1 cellular context compared by ENCODE assay signal in genomic region chr1:32964461-32965250, GRCh38.
TF ChIP-seq lines count a peak whose summit lies in the region.

A gene with protein sequence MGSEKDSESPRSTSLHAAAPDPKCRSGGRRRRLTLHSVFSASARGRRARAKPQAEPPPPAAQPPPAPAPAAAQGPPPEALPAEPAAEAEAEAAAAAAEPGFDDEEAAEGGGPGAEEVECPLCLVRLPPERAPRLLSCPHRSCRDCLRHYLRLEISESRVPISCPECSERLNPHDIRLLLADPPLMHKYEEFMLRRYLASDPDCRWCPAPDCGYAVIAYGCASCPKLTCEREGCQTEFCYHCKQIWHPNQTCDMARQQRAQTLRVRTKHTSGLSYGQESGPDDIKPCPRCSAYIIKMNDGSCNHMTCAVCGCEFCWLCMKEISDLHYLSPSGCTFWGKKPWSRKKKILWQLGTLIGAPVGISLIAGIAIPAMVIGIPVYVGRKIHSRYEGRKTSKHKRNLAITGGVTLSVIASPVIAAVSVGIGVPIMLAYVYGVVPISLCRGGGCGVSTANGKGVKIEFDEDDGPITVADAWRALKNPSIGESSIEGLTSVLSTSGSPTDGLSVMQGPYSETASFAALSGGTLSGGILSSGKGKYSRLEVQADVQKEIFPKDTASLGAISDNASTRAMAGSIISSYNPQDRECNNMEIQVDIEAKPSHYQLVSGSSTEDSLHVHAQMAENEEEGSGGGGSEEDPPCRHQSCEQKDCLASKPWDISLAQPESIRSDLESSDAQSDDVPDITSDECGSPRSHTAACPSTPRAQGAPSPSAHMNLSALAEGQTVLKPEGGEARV (minus strand): TSS chr1:32964809. CDS start chr1:32964685, 124 bp downstream.

TF ChIP-seq in HepG2, 621 proteins besides CTCF, POLR2A, EP300 and RAD21 (continued from another document and continues in another):
- TF ChIP-seq SIX1 (CRISPR knock-in tag; IDR thresholded peaks at IDR 0.05; ENCODE audit: borderline replicate concordance) (no peak), ZMAT3 (CRISPR knock-in tag; conservative IDR thresholded peaks at IDR 0.05) (no peak), TBX2 (CRISPR knock-in tag; IDR thresholded peaks at IDR 0.05; ENCODE audit: borderline replicate concordance) (peak; percentile 61; the same call in 1 of the 2 replicates), ZSCAN12 (CRISPR knock-in tag; IDR thresholded peaks at IDR 0.05) (no peak), ZFP37 (CRISPR knock-in tag; IDR thresholded peaks at IDR 0.05; ENCODE audit: borderline replicate concordance) (0 out of 2 replicates have a peak, but pooled peaks have one; percentile 22), PAX8 (CRISPR knock-in tag; IDR thresholded peaks at IDR 0.05; ENCODE audit: borderline replicate concordance) (no peak), ZNF572 (CRISPR knock-in tag; IDR thresholded peaks at IDR 0.05) (no peak), ZNF121 (CRISPR knock-in tag; IDR thresholded peaks at IDR 0.05) (no peak), MED8 (CRISPR knock-in tag; IDR thresholded peaks at IDR 0.05; ENCODE audit: insufficient replicate concordance) (no peak), CBFB (CRISPR knock-in tag; IDR thresholded peaks at IDR 0.05) (peak; percentile 22; the same call in 1 of the 2 replicates), SP140L (CRISPR knock-in tag; IDR thresholded peaks at IDR 0.05; ENCODE audit: borderline replicate concordance) (no peak), ZNF350 (CRISPR knock-in tag; IDR thresholded peaks at IDR 0.05; ENCODE audit: borderline replicate concordance, low read depth) (no peak), ZNF678 (CRISPR knock-in tag; IDR thresholded peaks at IDR 0.05) (no peak), FOXA3 (CRISPR knock-in tag; IDR thresholded peaks at IDR 0.05) (no peak; the same call in 1 of the 2 replicates), EZH2 (conservative IDR thresholded peaks at IDR 0.05; ENCODE audit: low read depth, low read length) (no peak), GRHL1 (CRISPR knock-in tag; conservative IDR thresholded peaks at IDR 0.05) (no peak), ONECUT2 (CRISPR knock-in tag; IDR thresholded peaks at IDR 0.05) (no peak), STAT5B (CRISPR knock-in tag; IDR thresholded peaks at IDR 0.05) (no peak), ZNF263 (CRISPR knock-in tag; IDR thresholded peaks at IDR 0.05) (no peak), KLF13 (CRISPR knock-in tag; IDR thresholded peaks at IDR 0.05) (no peak), HOXA3 (CRISPR knock-in tag; IDR thresholded peaks at IDR 0.05) (peak; percentile 94), CENPX (CRISPR knock-in tag; IDR thresholded peaks at IDR 0.05) (no peak), ZNF549 (CRISPR knock-in tag; IDR thresholded peaks at IDR 0.05) (no peak), YEATS4 (CRISPR knock-in tag; IDR thresholded peaks at IDR 0.05; ENCODE audit: borderline replicate concordance) (peak; percentile 69), ZFX (CRISPR knock-in tag; IDR thresholded peaks at IDR 0.05; ENCODE audit: low read depth) (peak; percentile 73; the same call in 1 of the 2 replicates), SKI (IDR thresholded peaks at IDR 0.05; ENCODE audit: partially characterized antibody) (peak; percentile 71), TFDP2 (CRISPR knock-in tag; IDR thresholded peaks at IDR 0.05) (peak; percentile 85), ZBTB8A (CRISPR knock-in tag; IDR thresholded peaks at IDR 0.05; ENCODE audit: borderline replicate concordance, low read depth) (no peak), NFE2 (CRISPR knock-in tag; IDR thresholded peaks at IDR 0.05) (no peak), ZNF737 (CRISPR knock-in tag; IDR thresholded peaks at IDR 0.05; ENCODE audit: borderline replicate concordance) (no peak), NFIC (IDR thresholded peaks at IDR 0.05; ENCODE audit: low read length) (no peak), PITX1 (CRISPR knock-in tag; IDR thresholded peaks at IDR 0.05) (peak; percentile 51; the same call in 1 of the 2 replicates), ZBTB26 (CRISPR knock-in tag; IDR thresholded peaks at IDR 0.05; ENCODE audit: borderline replicate concordance) (peak; percentile 77; the same call in 1 of the 2 replicates)
- TF ChIP-seq, protein P1, sequence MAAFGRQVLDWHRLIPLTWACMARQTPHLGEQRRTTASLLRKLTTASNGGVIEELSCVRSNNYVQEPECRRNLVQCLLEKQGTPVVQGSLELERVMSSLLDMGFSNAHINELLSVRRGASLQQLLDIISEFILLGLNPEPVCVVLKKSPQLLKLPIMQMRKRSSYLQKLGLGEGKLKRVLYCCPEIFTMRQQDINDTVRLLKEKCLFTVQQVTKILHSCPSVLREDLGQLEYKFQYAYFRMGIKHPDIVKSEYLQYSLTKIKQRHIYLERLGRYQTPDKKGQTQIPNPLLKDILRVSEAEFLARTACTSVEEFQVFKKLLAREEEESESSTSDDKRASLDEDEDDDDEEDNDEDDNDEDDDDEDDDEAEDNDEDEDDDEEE (CRISPR knock-in tag; IDR thresholded peaks at IDR 0.05), result peak; percentile 73
- TF ChIP-seq, protein P2, sequence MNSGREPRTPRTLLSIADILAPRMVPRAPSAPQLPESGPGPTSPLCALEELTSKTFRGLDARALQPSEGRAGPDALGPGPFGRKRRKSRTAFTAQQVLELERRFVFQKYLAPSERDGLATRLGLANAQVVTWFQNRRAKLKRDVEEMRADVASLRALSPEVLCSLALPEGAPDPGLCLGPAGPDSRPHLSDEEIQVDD (CRISPR knock-in tag; IDR thresholded peaks at IDR 0.05; ENCODE audit: borderline replicate concordance), result peak; percentile 41; the same call in 1 of the 2 replicates
- TF ChIP-seq, protein P3, sequence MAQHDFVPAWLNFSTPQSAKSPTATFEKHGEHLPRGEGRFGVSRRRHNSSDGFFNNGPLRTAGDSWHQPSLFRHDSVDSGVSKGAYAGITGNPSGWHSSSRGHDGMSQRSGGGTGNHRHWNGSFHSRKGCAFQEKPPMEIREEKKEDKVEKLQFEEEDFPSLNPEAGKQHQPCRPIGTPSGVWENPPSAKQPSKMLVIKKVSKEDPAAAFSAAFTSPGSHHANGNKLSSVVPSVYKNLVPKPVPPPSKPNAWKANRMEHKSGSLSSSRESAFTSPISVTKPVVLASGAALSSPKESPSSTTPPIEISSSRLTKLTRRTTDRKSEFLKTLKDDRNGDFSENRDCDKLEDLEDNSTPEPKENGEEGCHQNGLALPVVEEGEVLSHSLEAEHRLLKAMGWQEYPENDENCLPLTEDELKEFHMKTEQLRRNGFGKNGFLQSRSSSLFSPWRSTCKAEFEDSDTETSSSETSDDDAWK (CRISPR knock-in tag; IDR thresholded peaks at IDR 0.05), result no peak
- TF ChIP-seq, protein P4, sequence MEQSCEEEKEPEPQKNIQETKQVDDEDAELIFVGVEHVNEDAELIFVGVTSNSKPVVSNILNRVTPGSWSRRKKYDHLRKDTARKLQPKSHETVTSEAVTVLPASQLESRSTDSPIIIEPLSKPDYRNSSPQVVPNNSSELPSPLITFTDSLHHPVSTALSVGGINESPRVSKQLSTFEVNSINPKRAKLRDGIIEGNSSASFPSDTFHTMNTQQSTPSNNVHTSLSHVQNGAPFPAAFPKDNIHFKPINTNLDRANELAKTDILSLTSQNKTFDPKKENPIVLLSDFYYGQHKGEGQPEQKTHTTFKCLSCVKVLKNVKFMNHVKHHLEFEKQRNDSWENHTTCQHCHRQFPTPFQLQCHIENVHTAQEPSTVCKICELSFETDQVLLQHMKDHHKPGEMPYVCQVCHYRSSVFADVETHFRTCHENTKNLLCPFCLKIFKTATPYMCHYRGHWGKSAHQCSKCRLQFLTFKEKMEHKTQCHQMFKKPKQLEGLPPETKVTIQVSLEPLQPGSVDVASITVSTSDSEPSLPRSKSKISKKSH (CRISPR knock-in tag; IDR thresholded peaks at IDR 0.05; ENCODE audit: borderline replicate concordance), result peak; percentile 87; the same call in 1 of the 2 replicates
- TF ChIP-seq, protein P5, sequence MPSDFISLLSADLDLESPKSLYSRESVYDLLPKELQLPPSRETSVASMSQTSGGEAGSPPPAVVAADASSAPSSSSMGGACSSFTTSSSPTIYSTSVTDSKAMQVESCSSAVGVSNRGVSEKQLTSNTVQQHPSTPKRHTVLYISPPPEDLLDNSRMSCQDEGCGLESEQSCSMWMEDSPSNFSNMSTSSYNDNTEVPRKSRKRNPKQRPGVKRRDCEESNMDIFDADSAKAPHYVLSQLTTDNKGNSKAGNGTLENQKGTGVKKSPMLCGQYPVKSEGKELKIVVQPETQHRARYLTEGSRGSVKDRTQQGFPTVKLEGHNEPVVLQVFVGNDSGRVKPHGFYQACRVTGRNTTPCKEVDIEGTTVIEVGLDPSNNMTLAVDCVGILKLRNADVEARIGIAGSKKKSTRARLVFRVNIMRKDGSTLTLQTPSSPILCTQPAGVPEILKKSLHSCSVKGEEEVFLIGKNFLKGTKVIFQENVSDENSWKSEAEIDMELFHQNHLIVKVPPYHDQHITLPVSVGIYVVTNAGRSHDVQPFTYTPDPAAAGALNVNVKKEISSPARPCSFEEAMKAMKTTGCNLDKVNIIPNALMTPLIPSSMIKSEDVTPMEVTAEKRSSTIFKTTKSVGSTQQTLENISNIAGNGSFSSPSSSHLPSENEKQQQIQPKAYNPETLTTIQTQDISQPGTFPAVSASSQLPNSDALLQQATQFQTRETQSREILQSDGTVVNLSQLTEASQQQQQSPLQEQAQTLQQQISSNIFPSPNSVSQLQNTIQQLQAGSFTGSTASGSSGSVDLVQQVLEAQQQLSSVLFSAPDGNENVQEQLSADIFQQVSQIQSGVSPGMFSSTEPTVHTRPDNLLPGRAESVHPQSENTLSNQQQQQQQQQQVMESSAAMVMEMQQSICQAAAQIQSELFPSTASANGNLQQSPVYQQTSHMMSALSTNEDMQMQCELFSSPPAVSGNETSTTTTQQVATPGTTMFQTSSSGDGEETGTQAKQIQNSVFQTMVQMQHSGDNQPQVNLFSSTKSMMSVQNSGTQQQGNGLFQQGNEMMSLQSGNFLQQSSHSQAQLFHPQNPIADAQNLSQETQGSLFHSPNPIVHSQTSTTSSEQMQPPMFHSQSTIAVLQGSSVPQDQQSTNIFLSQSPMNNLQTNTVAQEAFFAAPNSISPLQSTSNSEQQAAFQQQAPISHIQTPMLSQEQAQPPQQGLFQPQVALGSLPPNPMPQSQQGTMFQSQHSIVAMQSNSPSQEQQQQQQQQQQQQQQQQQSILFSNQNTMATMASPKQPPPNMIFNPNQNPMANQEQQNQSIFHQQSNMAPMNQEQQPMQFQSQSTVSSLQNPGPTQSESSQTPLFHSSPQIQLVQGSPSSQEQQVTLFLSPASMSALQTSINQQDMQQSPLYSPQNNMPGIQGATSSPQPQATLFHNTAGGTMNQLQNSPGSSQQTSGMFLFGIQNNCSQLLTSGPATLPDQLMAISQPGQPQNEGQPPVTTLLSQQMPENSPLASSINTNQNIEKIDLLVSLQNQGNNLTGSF (CRISPR knock-in tag; IDR thresholded peaks at IDR 0.05), result peak; percentile 71; the same call in 1 of the 2 replicates
- TF ChIP-seq, protein P6, sequence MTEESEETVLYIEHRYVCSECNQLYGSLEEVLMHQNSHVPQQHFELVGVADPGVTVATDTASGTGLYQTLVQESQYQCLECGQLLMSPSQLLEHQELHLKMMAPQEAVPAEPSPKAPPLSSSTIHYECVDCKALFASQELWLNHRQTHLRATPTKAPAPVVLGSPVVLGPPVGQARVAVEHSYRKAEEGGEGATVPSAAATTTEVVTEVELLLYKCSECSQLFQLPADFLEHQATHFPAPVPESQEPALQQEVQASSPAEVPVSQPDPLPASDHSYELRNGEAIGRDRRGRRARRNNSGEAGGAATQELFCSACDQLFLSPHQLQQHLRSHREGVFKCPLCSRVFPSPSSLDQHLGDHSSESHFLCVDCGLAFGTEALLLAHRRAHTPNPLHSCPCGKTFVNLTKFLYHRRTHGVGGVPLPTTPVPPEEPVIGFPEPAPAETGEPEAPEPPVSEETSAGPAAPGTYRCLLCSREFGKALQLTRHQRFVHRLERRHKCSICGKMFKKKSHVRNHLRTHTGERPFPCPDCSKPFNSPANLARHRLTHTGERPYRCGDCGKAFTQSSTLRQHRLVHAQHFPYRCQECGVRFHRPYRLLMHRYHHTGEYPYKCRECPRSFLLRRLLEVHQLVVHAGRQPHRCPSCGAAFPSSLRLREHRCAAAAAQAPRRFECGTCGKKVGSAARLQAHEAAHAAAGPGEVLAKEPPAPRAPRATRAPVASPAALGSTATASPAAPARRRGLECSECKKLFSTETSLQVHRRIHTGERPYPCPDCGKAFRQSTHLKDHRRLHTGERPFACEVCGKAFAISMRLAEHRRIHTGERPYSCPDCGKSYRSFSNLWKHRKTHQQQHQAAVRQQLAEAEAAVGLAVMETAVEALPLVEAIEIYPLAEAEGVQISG (CRISPR knock-in tag; IDR thresholded peaks at IDR 0.05), result peak; percentile 66
